Comparison of ENCODE assay signal across 15 cellular contexts in genomic region chr11:47099918-47100315, GRCh38.
A peak's percentile ranks its signal among the peaks of the same experiment; 100 is the strongest.
DNase-seq lines count a peak whose midpoint lies in the region; ATAC-seq and TF ChIP-seq lines count a peak whose summit lies in the region.
"Had no signal": no experiment of that assay in that cellular context is flagged by ENCODE, and none has a peak within 500 bp of the region (broad histone marks: within the 10 kb centered on the region; RNA-seq: fewer than 3 reads in every experiment).

No MANE protein-coding gene starts in this region.

- H3K4me3 ChIP-seq in body of pancreas = no peak overlapping the region
- H3K4me3 ChIP-seq: BLaER1 treated with 17β-estradiol and CSF1 and Interleukin-3, amounts not matched to agents 10 nM and 100 nM; GM12878 had no signal

- H3K27me3 ChIP-seq in body of pancreas = no peaks in the 10 kb centered on the region
- H3K27me3 ChIP-seq: BLaER1 treated with 17β-estradiol and CSF1 and Interleukin-3, amounts not matched to agents 10 nM and 100 nM had no signal

- POLR2A ChIA-PET in activated CD4-positive, alpha-beta T cell treated with anti-CD3 and anti-CD28 coated beads for 36 hours (lab: Charles Lee) = no interaction called here

- TF ChIP-seq POLR2A in body of pancreas (IDR thresholded peaks at IDR 0.05) = no peak

- no peaks in the 10 kb centered on the region for H3K9me3 Mint-ChIP-seq in activated CD4-positive, alpha-beta T cell treated with anti-CD3 and anti-CD28 coated beads for 36 hours (ENCODE audit: low read depth)
- H3K9me3 Mint-ChIP-seq in activated naive CD8-positive, alpha-beta T cell treated with anti-CD3 and anti-CD28 coated beads for 36 hours = no peaks in the 10 kb centered on the region
- no peaks in the 10 kb centered on the region for H3K9me3 Mint-ChIP-seq in activated naive CD8-positive, alpha-beta T cell treated with anti-CD3 and anti-CD28 coated beads, Interleukin-2, amount 50 U/mL, for 24 hours
- H3K9me3 Mint-ChIP-seq in nephron progenitor cell = peaks cover 19% of the 10 kb centered on the region
- H3K9me3 Mint-ChIP-seq: CD8-positive, alpha-beta T cell had no signal

- peak overlapping the region; percentile 8 for H3K27ac Mint-ChIP-seq in activated CD4-positive, alpha-beta T cell treated with anti-CD3 and anti-CD28 coated beads for 36 hours
- H3K27ac Mint-ChIP-seq in activated naive CD8-positive, alpha-beta T cell treated with anti-CD3 and anti-CD28 coated beads for 36 hours = peak overlapping the region; percentile 14
- H3K27ac Mint-ChIP-seq in activated naive CD8-positive, alpha-beta T cell treated with anti-CD3 and anti-CD28 coated beads, Interleukin-2, amount 50 U/mL, for 24 hours = no peak overlapping the region
- H3K27ac Mint-ChIP-seq in nephron progenitor cell = peak overlapping the region; percentile 3
- H3K27ac Mint-ChIP-seq: B cell; CD8-positive, alpha-beta T cell; H9 had no signal

- H3K36me3 Mint-ChIP-seq in activated CD4-positive, alpha-beta T cell treated with anti-CD3 and anti-CD28 coated beads for 36 hours (ENCODE audit: low read depth) = no peaks in the 10 kb centered on the region
- no peaks in the 10 kb centered on the region for H3K36me3 Mint-ChIP-seq in activated naive CD8-positive, alpha-beta T cell treated with anti-CD3 and anti-CD28 coated beads for 36 hours
- H3K36me3 Mint-ChIP-seq in activated naive CD8-positive, alpha-beta T cell treated with anti-CD3 and anti-CD28 coated beads, Interleukin-2, amount 50 U/mL, for 24 hours (ENCODE audit: low read depth) = no peaks in the 10 kb centered on the region
- H3K36me3 Mint-ChIP-seq in nephron progenitor cell (ENCODE audit: low read depth) = peaks cover 19% of the 10 kb centered on the region
- H3K36me3 Mint-ChIP-seq: CD8-positive, alpha-beta T cell had no signal

- peaks cover 18% of the 10 kb centered on the region for H3K4me1 ChIP-seq in body of pancreas
- H3K4me1 ChIP-seq: BLaER1 treated with 17β-estradiol and CSF1 and Interleukin-3, amounts not matched to agents 10 nM and 100 nM had no signal

- CTCF ChIA-PET in activated CD4-positive, alpha-beta T cell treated with anti-CD3 and anti-CD28 coated beads for 36 hours (lab: Charles Lee) = no interaction called here

- no peaks in the 10 kb centered on the region for H3K9me3 ChIP-seq in body of pancreas

- no peaks in the 10 kb centered on the region for H3K36me3 ChIP-seq in body of pancreas (replicated peaks in 1 of 2; ENCODE audit: insufficient read depth in 1 of 2, low read depth in 2 of 2)

- peaks cover 9% of the 10 kb centered on the region for H3K4me1 Mint-ChIP-seq in activated CD4-positive, alpha-beta T cell treated with anti-CD3 and anti-CD28 coated beads for 36 hours
- H3K4me1 Mint-ChIP-seq in activated naive CD8-positive, alpha-beta T cell treated with anti-CD3 and anti-CD28 coated beads for 36 hours = peaks cover 13% of the 10 kb centered on the region
- peaks cover 10% of the 10 kb centered on the region for H3K4me1 Mint-ChIP-seq in activated naive CD8-positive, alpha-beta T cell treated with anti-CD3 and anti-CD28 coated beads, Interleukin-2, amount 50 U/mL, for 24 hours
- H3K4me1 Mint-ChIP-seq in nephron progenitor cell = peaks cover 56% of the 10 kb centered on the region
- H3K4me1 Mint-ChIP-seq: B cell had no signal

- no peak overlapping the region for H3K4me3 Mint-ChIP-seq in activated CD4-positive, alpha-beta T cell treated with anti-CD3 and anti-CD28 coated beads for 36 hours
- no peak overlapping the region for H3K4me3 Mint-ChIP-seq in activated naive CD8-positive, alpha-beta T cell treated with anti-CD3 and anti-CD28 coated beads for 36 hours
- no peak overlapping the region for H3K4me3 Mint-ChIP-seq in activated naive CD8-positive, alpha-beta T cell treated with anti-CD3 and anti-CD28 coated beads, Interleukin-2, amount 50 U/mL, for 24 hours
- H3K4me3 Mint-ChIP-seq in nephron progenitor cell = no peak overlapping the region
- H3K4me3 Mint-ChIP-seq: B cell; CD8-positive, alpha-beta T cell; H9 had no signal

- DNase-seq in activated CD4-positive, alpha-beta T cell treated with anti-CD3 and anti-CD28 coated beads for 36 hours = no peak
- no peak for DNase-seq in activated CD4-positive, alpha-beta T cell treated with anti-CD3 and anti-CD28 coated beads, Interleukin-2, amount 50 U/mL, for 4 hours
- no peak for DNase-seq in activated naive CD8-positive, alpha-beta T cell treated with anti-CD3 and anti-CD28 coated beads for 36 hours
- no peak for DNase-seq in activated naive CD8-positive, alpha-beta T cell treated with anti-CD3 and anti-CD28 coated beads, Interleukin-2, amount 50 U/mL, for 24 hours
- no peak for DNase-seq in body of pancreas
- no peak for DNase-seq in nephron progenitor cell
- no peak for DNase-seq in D341Med (ENCODE audit: low spot score)
- no peak for DNase-seq in NCI-H1105 (lab: John Stamatoyannopoulos, UW)
- DNase-seq: CD8-positive, alpha-beta T cell; DMS 273 treated with DMSO at 0.1 percent for 48 hours; DND-41; H9 had no signal

- intact Hi-C loops in activated CD4-positive, alpha-beta T cell treated with anti-CD3 and anti-CD28 coated beads for 36 hours (cut with DNase I, micrococcal nuclease) = no loop called here
- intact Hi-C loops in body of pancreas (cut with DNase I) = no loop called here

- TF ChIP-seq CTCF in body of pancreas (IDR thresholded peaks at IDR 0.05) (no peak), nephron progenitor cell (IDR thresholded peaks at IDR 0.05) (no peak)

- peak overlapping the region in 3 of 4 donors; percentile 16 to 57 (median 52) for H3K27ac ChIP-seq in body of pancreas
- H3K27ac ChIP-seq: BLaER1 treated with 17β-estradiol and CSF1 and Interleukin-3, amounts not matched to agents 10 nM and 100 nM had no signal

- H3K27me3 Mint-ChIP-seq in activated CD4-positive, alpha-beta T cell treated with anti-CD3 and anti-CD28 coated beads for 36 hours = no peaks in the 10 kb centered on the region
- no peaks in the 10 kb centered on the region for H3K27me3 Mint-ChIP-seq in activated naive CD8-positive, alpha-beta T cell treated with anti-CD3 and anti-CD28 coated beads for 36 hours
- no peaks in the 10 kb centered on the region for H3K27me3 Mint-ChIP-seq in activated naive CD8-positive, alpha-beta T cell treated with anti-CD3 and anti-CD28 coated beads, Interleukin-2, amount 50 U/mL, for 24 hours
- no peaks in the 10 kb centered on the region for H3K27me3 Mint-ChIP-seq in nephron progenitor cell (ENCODE audit: low read depth, poor library complexity)
- H3K27me3 Mint-ChIP-seq: B cell had no signal

- peak; percentile 53 for ATAC-seq in activated CD4-positive, alpha-beta T cell treated with anti-CD3 and anti-CD28 coated beads for 36 hours
- ATAC-seq in activated naive CD8-positive, alpha-beta T cell treated with anti-CD3 and anti-CD28 coated beads, Interleukin-2, amount 50 U/mL, for 24 hours = no peak
- no peak for ATAC-seq in body of pancreas
- ATAC-seq: CD8-positive, alpha-beta T cell; GM12878 had no signal
